In genomic region chr6:11412011-11412424, GRCh38 we compare ENCODE assay signal across 10 cellular contexts.
DNase-seq lines count a peak whose midpoint lies in the region; ATAC-seq, FAIRE-seq and TF ChIP-seq lines count a peak whose summit lies in the region.
"Had no signal": no experiment of that assay in that cellular context is flagged by ENCODE, and none has a peak within 500 bp of the region (broad histone marks: within the 10 kb centered on the region; RNA-seq: fewer than 3 reads in every experiment).

No MANE protein-coding gene starts in this region.

- H3K9me3 Mint-ChIP-seq in natural killer cell treated with Interleukin-12 subunit alpha and Interleukin-12 subunit beta and Interleukin-15 and Interleukin-18, amount 100 ng/mL, for 72 hours: no peaks in the 10 kb centered on the region
- H3K9me3 Mint-ChIP-seq in natural killer cell: no peaks in the 10 kb centered on the region
- H3K9me3 Mint-ChIP-seq in activated CD4-positive, alpha-beta memory T cell treated with anti-CD3 and anti-CD28 coated beads for 36 hours: peaks cover 5% of the 10 kb centered on the region

- no peak for DNase-seq in natural killer cell treated with Interleukin-12 subunit alpha and Interleukin-12 subunit beta and Interleukin-15 and Interleukin-18, amount 100 ng/mL, for 72 hours (ENCODE audit: low spot score)
- no peak for DNase-seq in natural killer cell
- DNase-seq in activated CD4-positive, alpha-beta memory T cell treated with anti-CD3 and anti-CD28 coated beads for 36 hours: no peak
- DNase-seq in fibroblast of peridontal ligament (ENCODE audit: extremely low read depth): peak; percentile 73
- DNase-seq in H7: no peak
- no peak for DNase-seq in RPMI8226
- no peak for DNase-seq in RCC 7860 (ENCODE audit: low spot score)
- DNase-seq: NCI-H510A, nucleus accumbens had no signal

- H3K4me1 Mint-ChIP-seq in natural killer cell treated with Interleukin-12 subunit alpha and Interleukin-12 subunit beta and Interleukin-15 and Interleukin-18, amount 100 ng/mL, for 72 hours (ENCODE audit: low read depth in 2 of 2): peaks cover 28 to 59% of the 10 kb centered on the region in 2 donors
- H3K4me1 Mint-ChIP-seq in natural killer cell: peaks cover 0 to 9% of the 10 kb centered on the region in 2 donors
- H3K4me1 Mint-ChIP-seq in activated CD4-positive, alpha-beta memory T cell treated with anti-CD3 and anti-CD28 coated beads for 36 hours (ENCODE audit: low read depth): peaks cover 52% of the 10 kb centered on the region

- no peaks in the 10 kb centered on the region for H3K27me3 Mint-ChIP-seq in natural killer cell treated with Interleukin-12 subunit alpha and Interleukin-12 subunit beta and Interleukin-15 and Interleukin-18, amount 100 ng/mL, for 72 hours
- H3K27me3 Mint-ChIP-seq in natural killer cell (ENCODE audit: low read depth in 2 of 2): peaks cover 0 to 4% of the 10 kb centered on the region in 2 donors
- H3K27me3 Mint-ChIP-seq in activated CD4-positive, alpha-beta memory T cell treated with anti-CD3 and anti-CD28 coated beads for 36 hours: no peaks in the 10 kb centered on the region

- H3K27ac Mint-ChIP-seq in natural killer cell treated with Interleukin-12 subunit alpha and Interleukin-12 subunit beta and Interleukin-15 and Interleukin-18, amount 100 ng/mL, for 72 hours: peak overlapping the region; percentile 89 to 91
- H3K27ac Mint-ChIP-seq in natural killer cell: no peak overlapping the region
- H3K27ac Mint-ChIP-seq in activated CD4-positive, alpha-beta memory T cell treated with anti-CD3 and anti-CD28 coated beads for 36 hours: peak overlapping the region; percentile 66

- no peak for TF ChIP-seq CTCF in natural killer cell (IDR thresholded peaks at IDR 0.05)

- CTCF ChIA-PET in activated CD4-positive, alpha-beta memory T cell treated with anti-CD3 and anti-CD28 coated beads for 36 hours (lab: Charles Lee): interaction anchor here (1.2 to 1.5 kb wide), 2 partner anchors 31 to 44 kb away, joined by 3 to 5 read pairs; no protein-coding TSS in a partner anchor

- intact Hi-C loops in natural killer cell (cut with micrococcal nuclease): no loop called here
- intact Hi-C loops in activated CD4-positive, alpha-beta memory T cell treated with anti-CD3 and anti-CD28 coated beads for 36 hours (cut with micrococcal nuclease): loop anchor here (1.0 to 5.0 kb wide), 3 partner anchors 121 to 240 kb away; no protein-coding TSS in a partner anchor

- ATAC-seq in natural killer cell treated with Interleukin-12 subunit alpha and Interleukin-12 subunit beta and Interleukin-15 and Interleukin-18, amount 100 ng/mL, for 72 hours: no peak
- ATAC-seq in natural killer cell (no peak), GM21390 (IDR thresholded peaks at IDR 0.05; ENCODE audit: unreplicated experiment) (no peak)

- POLR2A ChIA-PET in activated CD4-positive, alpha-beta memory T cell treated with anti-CD3 and anti-CD28 coated beads for 36 hours (lab: Charles Lee): interaction anchor here (1.1 to 3.1 kb wide), 3 partner anchors 48 to 179 kb away, joined by 3 to 20 read pairs (median 7); partner anchors contain the start of gene NEDD9

- H3K4me3 Mint-ChIP-seq in natural killer cell treated with Interleukin-12 subunit alpha and Interleukin-12 subunit beta and Interleukin-15 and Interleukin-18, amount 100 ng/mL, for 72 hours: peak overlapping the region; percentile 72
- H3K4me3 Mint-ChIP-seq in natural killer cell: no peak overlapping the region
- no peak overlapping the region for H3K4me3 Mint-ChIP-seq in activated CD4-positive, alpha-beta memory T cell treated with anti-CD3 and anti-CD28 coated beads for 36 hours

- no peaks in the 10 kb centered on the region for H3K36me3 ChIP-seq in H7 (replicated peaks; ENCODE audit: control insufficient read depth, insufficient read depth, low read length)

- no peak for FAIRE-seq in RCC 7860 (lab: Jason Lieb, UNC)

- H3K36me3 Mint-ChIP-seq in natural killer cell treated with Interleukin-12 subunit alpha and Interleukin-12 subunit beta and Interleukin-15 and Interleukin-18, amount 100 ng/mL, for 72 hours: peaks cover 12% of the 10 kb centered on the region
- no peaks in the 10 kb centered on the region for H3K36me3 Mint-ChIP-seq in natural killer cell
- H3K36me3 Mint-ChIP-seq in activated CD4-positive, alpha-beta memory T cell treated with anti-CD3 and anti-CD28 coated beads for 36 hours: no peaks in the 10 kb centered on the region

- H3K4me3 ChIP-seq in H7 (ENCODE audit: insufficient read depth, low read depth, low read length): no peak overlapping the region

- H3K27me3 ChIP-seq in H7 (ENCODE audit: control insufficient read depth, insufficient read depth, low read length): no peaks in the 10 kb centered on the region

Comparison
In these comparisons a context has a peak if more than half of its experiments do, and no peak if none do; other contexts are left out.
1. H3K27ac Mint-ChIP-seq: peak in natural killer cell treated with Interleukin-12 subunit alpha and Interleukin-12 subunit beta and Interleukin-15 and Interleukin-18, amount 100 ng/mL, for 72 hours (2 of 2) and activated CD4-positive, alpha-beta memory T cell treated with anti-CD3 and anti-CD28 coated beads for 36 hours (single experiment); none in natural killer cell (0 of 2).